Comparison of ENCODE assay signal across 25 cellular contexts in genomic region chr5:5700549-5700948, GRCh38.
"Had no signal": no experiment of that assay in that cellular context is flagged by ENCODE, and none has a peak within 500 bp of the region (broad histone marks: within the 10 kb centered on the region; RNA-seq: fewer than 3 reads in every experiment).

No MANE protein-coding gene starts in this region.

- H3K4me1 ChIP-seq: foreskin keratinocyte, pancreas, prostate gland, right lobe of liver, spleen, testis, tibial nerve, upper lobe of right lung had no signal

- H3K9me3 Mint-ChIP-seq: natural killer cell treated with Interleukin-12 subunit alpha and Interleukin-12 subunit beta and Interleukin-15 and Interleukin-18, amount 100 ng/mL, for 72 hours; neural progenitor cell; stimulated activated memory B cell treated with anti-CD40 and anti-IgM and Interleukin-4, amounts not matched to agents 10 μg/mL and 1 μg/mL and 100 μg/mL, for 72 hours; stimulated activated naive CD8-positive, alpha-beta T cell treated with anti-CD3 and anti-CD28 coated beads, Interleukin-15, Interleukin-2, amounts not matched to agents 100 ng/mL and 50 ng/mL, for 24 hours had no signal

- H3K9me3 ChIP-seq: pancreas, prostate gland, testis, upper lobe of right lung had no signal

- FAIRE-seq: endometrium, kidney, pancreas had no signal

- H3K4me3 ChIP-seq: lung, neural progenitor cell, pancreas, prostate gland, right lobe of liver, spleen, testis, tibial nerve, upper lobe of right lung had no signal

- H3K27me3 ChIP-seq: foreskin keratinocyte, neural progenitor cell, pancreas, right lobe of liver, spleen, testis, tibial nerve, upper lobe of right lung had no signal

- H3K36me3 Mint-ChIP-seq: natural killer cell treated with Interleukin-12 subunit alpha and Interleukin-12 subunit beta and Interleukin-15 and Interleukin-18, amount 100 ng/mL, for 72 hours; neural progenitor cell; stimulated activated memory B cell treated with anti-CD40 and anti-IgM and Interleukin-4, amounts not matched to agents 10 μg/mL and 1 μg/mL and 100 μg/mL, for 72 hours had no signal

- H3K27ac Mint-ChIP-seq: natural killer cell treated with Interleukin-12 subunit alpha and Interleukin-12 subunit beta and Interleukin-15 and Interleukin-18, amount 100 ng/mL, for 72 hours; neural progenitor cell; stimulated activated memory B cell treated with anti-CD40 and anti-IgM and Interleukin-4, amounts not matched to agents 10 μg/mL and 1 μg/mL and 100 μg/mL, for 72 hours; stimulated activated naive CD8-positive, alpha-beta T cell treated with anti-CD3 and anti-CD28 coated beads, Interleukin-15, Interleukin-2, amounts not matched to agents 100 ng/mL and 50 ng/mL, for 24 hours had no signal

- H3K36me3 ChIP-seq: neural progenitor cell, pancreas, prostate gland, right lobe of liver, spleen, tibial nerve, upper lobe of right lung had no signal

- H3K27me3 Mint-ChIP-seq: stimulated activated memory B cell treated with anti-CD40 and anti-IgM and Interleukin-4, amounts not matched to agents 10 μg/mL and 1 μg/mL and 100 μg/mL, for 72 hours had no signal

- H3K27ac ChIP-seq: foreskin keratinocyte, neural progenitor cell, pancreas, prostate gland, right lobe of liver, spleen, testis, tibial nerve, upper lobe of right lung had no signal

- DNase-seq: effector memory CD4-positive, alpha-beta T cell; foreskin keratinocyte; kidney; left cardiac atrium; left ventricle myocardium superior; mesenchymal stem cell; midbrain; nucleus accumbens; pancreas; retina; right lobe of liver; spleen; stimulated activated CD4-positive, alpha-beta T cell treated with anti-CD3 and anti-CD28 coated beads, Interleukin-15, amount 100 ng/mL, for 24 hours; stimulated activated CD4-positive, alpha-beta T cell treated with anti-CD3 and anti-CD28 coated beads, Interleukin-1b, Interleukin-23, amount 100 ng/mL, for 48 hours; stimulated activated CD4-positive, alpha-beta T cell treated with anti-CD3 and anti-CD28 coated beads, Interleukin-4, amount 100 ng/mL, for 24 hours; testis; upper lobe of right lung had no signal

- H3K4me3 Mint-ChIP-seq: natural killer cell treated with Interleukin-12 subunit alpha and Interleukin-12 subunit beta and Interleukin-15 and Interleukin-18, amount 100 ng/mL, for 72 hours; neural progenitor cell; stimulated activated memory B cell treated with anti-CD40 and anti-IgM and Interleukin-4, amounts not matched to agents 10 μg/mL and 1 μg/mL and 100 μg/mL, for 72 hours; stimulated activated naive CD8-positive, alpha-beta T cell treated with anti-CD3 and anti-CD28 coated beads, Interleukin-15, Interleukin-2, amounts not matched to agents 100 ng/mL and 50 ng/mL, for 24 hours had no signal
